Comparison of ENCODE assay signal across 22 cellular contexts in genomic region chr19:54638683-54639082, GRCh38. TPM values are rescaled to one million over a fixed set of nuclear protein-coding genes. Genes with fewer than 3 reads are reported as not detected.
DNase-seq lines count a peak whose midpoint lies in the region; ATAC-seq, FAIRE-seq and TF ChIP-seq lines count a peak whose summit lies in the region.
"Had no signal": no experiment of that assay in that cellular context is flagged by ENCODE, and none has a peak within 500 bp of the region (broad histone marks: within the 10 kb centered on the region; RNA-seq: fewer than 3 reads in every experiment).

No MANE protein-coding gene starts in this region.

- CTCF ChIA-PET in K562 (lab: Yijun Ruan, JAX; ENCODE audit: low intra/inter-chr PET ratio) = no interaction called here

- in situ Hi-C loops in K562 (cut with MboI) = no loop called here

- no peak for TF ChIP-seq CTCF in K562 (IDR thresholded peaks at IDR 0.05 in 2 of 3, conservative IDR thresholded peaks at IDR 0.05 in 1 of 3; ENCODE audit: insufficient read depth in 2 of 3, low read depth in 1 of 3, low read length in 3 of 3)

- no peaks in the 10 kb centered on the region for H3K9me3 ChIP-seq in K562 (replicated peaks; ENCODE audit: control insufficient read depth, insufficient read depth, low read depth, low read length)
- H3K9me3 ChIP-seq: A549; BLaER1 treated with 17β-estradiol and CSF1 and Interleukin-3, amounts not matched to agents 10 nM and 100 nM; Caco-2 had no signal

- no peak overlapping the region for H3K27ac ChIP-seq in K562 (ENCODE audit: extremely low read depth, low read depth, low read length)
- H3K27ac ChIP-seq: 22Rv1; A549; BLaER1 treated with 17β-estradiol and CSF1 and Interleukin-3, amounts not matched to agents 10 nM and 100 nM; C4-2B had no signal

- peaks cover 13 to 15% of the 10 kb centered on the region in 2 experiments; a peak in 4 of 5 replicates for H3K27me3 ChIP-seq in K562 (ENCODE audit: control insufficient read depth in 2 of 2, insufficient read depth in 2 of 2, low read length in 2 of 2)
- H3K27me3 ChIP-seq: BLaER1 treated with 17β-estradiol and CSF1 and Interleukin-3, amounts not matched to agents 10 nM and 100 nM had no signal

- ATAC-seq in GM18505 (IDR thresholded peaks at IDR 0.05; ENCODE audit: unreplicated experiment) (no peak), K562 (no peak), HG02588 (IDR thresholded peaks at IDR 0.05; ENCODE audit: unreplicated experiment) (no peak)
- ATAC-seq: A549; CD8-positive, alpha-beta T cell had no signal

- no peaks in the 10 kb centered on the region for H4K20me1 ChIP-seq in K562 (replicated peaks; ENCODE audit: control insufficient read depth, insufficient read depth, low read length)

- 8% methylated on average over 18 of the region's 18 CpGs for WGBS in K562 (ENCODE audit: insufficient coverage, low coverage, missing lambda C conversion rate)

- FAIRE-seq in GM12891 (lab: Jason Lieb, UNC) (peak; percentile 5), K562 (lab: Jason Lieb, UNC) (no peak)
- FAIRE-seq: D721Med, G401.6 had no signal

- intact Hi-C loops in K562 (cut with micrococcal nuclease) = no loop called here

- no peak for TF ChIP-seq RAD21 in K562 (CRISPR knock-in tag; conservative IDR thresholded peaks at IDR 0.05 in 1 of 2, IDR thresholded peaks at IDR 0.05 in 1 of 2)

- no peak for DNase-seq in GM12891 (ENCODE audit: insufficient read length, low spot score)
- no peak for DNase-seq in K562 (ENCODE audit: extremely low read depth in 1 of 4, low spot score in 3 of 4)
- no peak for DNase-seq in NCI-H2029 treated with DMSO at 0.1 percent for 48 hours (lab: John Stamatoyannopoulos, UW)
- no peak for DNase-seq in nucleus accumbens (lab: John Stamatoyannopoulos, UW)
- DNase-seq: AML-193; Caco-2; Calu3; CD4-positive, alpha-beta T cell; CD8-positive, alpha-beta T cell; DMS79 treated with DMSO at 0.1 percent for 48 hours; GF-D8 had no signal

- H3K4me3 ChIP-seq in K562 = no peak overlapping the region
- H3K4me3 ChIP-seq: A549; BLaER1 treated with 17β-estradiol and CSF1 and Interleukin-3, amounts not matched to agents 10 nM and 100 nM had no signal

- no peak overlapping the region for H3K4me2 ChIP-seq in K562 (ENCODE audit: insufficient read depth, low read length)
- H3K4me2 ChIP-seq: A549; BLaER1 treated with 17β-estradiol and CSF1 and Interleukin-3, amounts not matched to agents 10 nM and 100 nM had no signal

- POLR2A ChIA-PET in K562 (lab: Yijun Ruan, JAX) = interaction anchor here (1.2 kb wide), 1 partner anchor 11 kb away, joined by 3 read pairs; no protein-coding TSS in a partner anchor

- no peaks in the 10 kb centered on the region for H3K4me1 ChIP-seq in K562 (replicated peaks in 1 of 2; ENCODE audit: control insufficient read depth in 2 of 2, insufficient read depth in 2 of 2, low read length in 2 of 2)
- H3K4me1 ChIP-seq: A549, Caco-2 had no signal

- no peaks in the 10 kb centered on the region for H3K9me1 ChIP-seq in K562 (ENCODE audit: control insufficient read depth, insufficient read depth, low read length)

- no peaks in the 10 kb centered on the region for H3K79me2 ChIP-seq in K562 (ENCODE audit: control insufficient read depth, insufficient read depth, low read length)

- BruUV-seq in K562 (replicated peaks; lab: Mats Ljungman, UMichigan) = no TSS peak

- no peak overlapping the region for H3K9ac ChIP-seq in K562 (ENCODE audit: insufficient read depth in 1 of 2, low read depth in 2 of 2, low read length in 2 of 2)
- H3K9ac ChIP-seq: BLaER1 treated with 17β-estradiol and CSF1 and Interleukin-3, amounts not matched to agents 10 nM and 100 nM had no signal

- TF ChIP-seq POLR2A in GM12891 (IDR thresholded peaks at IDR 0.05; ENCODE audit: low read depth, low read length) = no peak
- TF ChIP-seq POLR2A in GM18505 (IDR thresholded peaks at IDR 0.05; ENCODE audit: borderline replicate concordance, extremely low read depth, insufficient read depth, insufficient read length) = peak; percentile 41
- peak; percentile 46; the same call in 1 of the 2 replicates for TF ChIP-seq POLR2A in K562 (conservative IDR thresholded peaks at IDR 0.05)

- TF ChIP-seq EP300 in K562 (IDR thresholded peaks at IDR 0.05; ENCODE audit: low read length) = no peak

- H2AFZ ChIP-seq in K562 (ENCODE audit: low read depth, low read length) = no peak overlapping the region

- no peaks in the 10 kb centered on the region for H3K36me3 ChIP-seq in K562 (ENCODE audit: control insufficient read depth, insufficient read depth, low read length)

TF ChIP-seq in GM12891, 5 proteins besides CTCF, POLR2A, EP300 and RAD21:
- TF ChIP-seq POLR2AphosphoS5 (IDR thresholded peaks at IDR 0.05; ENCODE audit: low read depth, low read length) (no peak), TAF1 (IDR thresholded peaks at IDR 0.05; ENCODE audit: low read depth, low read length) (no peak), SPI1 (IDR thresholded peaks at IDR 0.05; ENCODE audit: low read depth, low read length) (no peak), POU2F2 (IDR thresholded peaks at IDR 0.05; ENCODE audit: low read depth, low read length) (no peak), PAX5 (IDR thresholded peaks at IDR 0.05; ENCODE audit: insufficient read depth, low read length, severe bottlenecking) (no peak)

TF ChIP-seq in K562, 482 proteins besides CTCF, POLR2A, EP300 and RAD21:
- TF ChIP-seq TBP (optimal IDR thresholded peaks at IDR 0.05; ENCODE audit: low read depth, low read length) (peak; percentile 18), POLR2AphosphoS5 (IDR thresholded peaks at IDR 0.05; ENCODE audit: control insufficient read depth, insufficient read depth, low read depth, low read length) (peak; percentile 36; the same call in 1 of the 2 replicates), XRCC5 (IDR thresholded peaks at IDR 0.05; ENCODE audit: low read depth, low read length) (no peak)

RNA-seq across cellular contexts. Expression of gene LILRB1, which starts 8.4 kb away (rescaled TPM):
- polyA plus RNA-seq in GM12891 (2012; ENCODE audit: low read depth, missing spikeins) = 56.9 TPM
- not detected in 2 replicates for total RNA-seq in K562 (2011; cell fraction: chromatin; rRNA removed; ENCODE audit: low replicate concordance)
- not detected in 2 replicates for total RNA-seq in K562 (2011; cell fraction: nucleolus; rRNA removed)
- not detected in 2 replicates for total RNA-seq in K562 (2011; cell fraction: nucleoplasm; rRNA removed)
- total RNA-seq in K562 (2014; rRNA removed) (not detected in 2 replicates), K562 (2014; rRNA removed; fragmentation: Illumina TruSeq; extraction: Trizol) (not detected in 2 replicates), K562 (2015; rRNA removed; fragmentation: Illumina TruSeq; extraction: Trizol) (not detected in 2 replicates), K562 (2021) (not detected in 2 replicates)
- polyA plus RNA-seq in K562 (2011; rRNA removed) (not detected in 2 replicates), K562 (2014; fragmentation: Illumina TruSeq; extraction: Trizol) (not detected in 2 replicates), K562 (2014; fragmentation: Nextera tagmentation; extraction: Ambion mirVana) (not detected), K562 (2014; rRNA removed) (not detected in 2 replicates)
- polyA plus RNA-seq in K562 (2011; cell fraction: cytosol; rRNA removed) = not detected in 2 replicates
- 0.06 TPM in 1 of 2 replicates, not detected in the other for polyA plus RNA-seq in K562 (2011; cell fraction: nucleus; rRNA removed)
- polyA plus RNA-seq in K562 (2012) = not detected in 2 replicates
- polyA minus RNA-seq in K562 (2011; rRNA and poly(A)+ RNA removed) = not detected in 2 replicates
- not detected in 2 replicates for polyA minus RNA-seq in K562 (2011; cell fraction: cytosol; rRNA and poly(A)+ RNA removed)
- polyA minus RNA-seq in K562 (2011; cell fraction: nucleus; rRNA and poly(A)+ RNA removed) = not detected in 2 replicates
- total RNA-seq: A172, Caco-2, Calu3 had no signal
- polyA plus RNA-seq: A549, BJ had no signal

RNA-seq across cellular contexts. Expression of gene LILRB4, which starts 24.1 kb away (rescaled TPM):
- polyA plus RNA-seq in GM12891 (2012; ENCODE audit: low read depth, missing spikeins) = 7.3 TPM
- not detected in 2 replicates for total RNA-seq in K562 (2011; cell fraction: chromatin; rRNA removed; ENCODE audit: low replicate concordance)
- not detected in 2 replicates for total RNA-seq in K562 (2011; cell fraction: nucleolus; rRNA removed)
- total RNA-seq in K562 (2011; cell fraction: nucleoplasm; rRNA removed) = not detected in 2 replicates
- total RNA-seq in K562 (2014; rRNA removed) (not detected in 2 replicates), K562 (2014; rRNA removed; fragmentation: Illumina TruSeq; extraction: Trizol) (not detected in 2 replicates), K562 (2015; rRNA removed; fragmentation: Illumina TruSeq; extraction: Trizol) (not detected in 2 replicates), K562 (2021) (not detected in 2 replicates)
- polyA plus RNA-seq in K562 (2011; rRNA removed) (not detected in 2 replicates), K562 (2014; fragmentation: Illumina TruSeq; extraction: Trizol) (not detected in 2 replicates), K562 (2014; fragmentation: Nextera tagmentation; extraction: Ambion mirVana) (not detected), K562 (2014; rRNA removed) (not detected in 2 replicates)
- 0.22 TPM in 1 of 2 replicates, not detected in the other for polyA plus RNA-seq in K562 (2011; cell fraction: cytosol; rRNA removed)
- not detected in 2 replicates for polyA plus RNA-seq in K562 (2011; cell fraction: nucleus; rRNA removed)
- polyA plus RNA-seq in K562 (2012) = 0.21 TPM in 1 of 2 replicates, not detected in the other
- not detected in 2 replicates for polyA minus RNA-seq in K562 (2011; rRNA and poly(A)+ RNA removed)
- not detected in 2 replicates for polyA minus RNA-seq in K562 (2011; cell fraction: cytosol; rRNA and poly(A)+ RNA removed)
- not detected in 2 replicates for polyA minus RNA-seq in K562 (2011; cell fraction: nucleus; rRNA and poly(A)+ RNA removed)
- total RNA-seq: A172, Caco-2, Calu3 had no signal
- polyA plus RNA-seq: A549, BJ had no signal

RNA-seq across cellular contexts. Expression of gene LILRA1, which starts 45.3 kb away (rescaled TPM):
- polyA plus RNA-seq in GM12891 (2012; ENCODE audit: low read depth, missing spikeins) = 0.95 TPM
- not detected in 2 replicates for total RNA-seq in K562 (2011; cell fraction: chromatin; rRNA removed; ENCODE audit: low replicate concordance)
- total RNA-seq in K562 (2011; cell fraction: nucleolus; rRNA removed) = not detected in 2 replicates
- not detected in 2 replicates for total RNA-seq in K562 (2011; cell fraction: nucleoplasm; rRNA removed)
- not detected in 2 replicates for total RNA-seq in K562 (2014; rRNA removed)
- total RNA-seq in K562 (2014; rRNA removed; fragmentation: Illumina TruSeq; extraction: Trizol) = not detected in 2 replicates
- total RNA-seq in K562 (2015; rRNA removed; fragmentation: Illumina TruSeq; extraction: Trizol) = not detected in 2 replicates
- not detected in 2 replicates for total RNA-seq in K562 (2021)
- polyA plus RNA-seq in K562 (2011; rRNA removed) = not detected in 2 replicates
- not detected in 2 replicates for polyA plus RNA-seq in K562 (2011; cell fraction: cytosol; rRNA removed)
- polyA plus RNA-seq in K562 (2011; cell fraction: nucleus; rRNA removed) = not detected in 2 replicates
- polyA plus RNA-seq in K562 (2012) = not detected in 2 replicates
- not detected in 2 replicates for polyA plus RNA-seq in K562 (2014; fragmentation: Illumina TruSeq; extraction: Trizol)
- polyA plus RNA-seq in K562 (2014; fragmentation: Nextera tagmentation; extraction: Ambion mirVana) = not detected
- not detected in 2 replicates for polyA plus RNA-seq in K562 (2014; rRNA removed)
- polyA minus RNA-seq in K562 (2011; rRNA and poly(A)+ RNA removed) = not detected in 2 replicates
- polyA minus RNA-seq in K562 (2011; cell fraction: cytosol; rRNA and poly(A)+ RNA removed) = not detected in 2 replicates
- not detected in 2 replicates for polyA minus RNA-seq in K562 (2011; cell fraction: nucleus; rRNA and poly(A)+ RNA removed)
- total RNA-seq: A172; B cell; Caco-2; Calu3; CD8-positive, alpha-beta T cell had no signal
- polyA plus RNA-seq: A549, BJ had no signal
